Comparison of ENCODE assay signal across 23 cellular contexts in the genomic region with DNA sequence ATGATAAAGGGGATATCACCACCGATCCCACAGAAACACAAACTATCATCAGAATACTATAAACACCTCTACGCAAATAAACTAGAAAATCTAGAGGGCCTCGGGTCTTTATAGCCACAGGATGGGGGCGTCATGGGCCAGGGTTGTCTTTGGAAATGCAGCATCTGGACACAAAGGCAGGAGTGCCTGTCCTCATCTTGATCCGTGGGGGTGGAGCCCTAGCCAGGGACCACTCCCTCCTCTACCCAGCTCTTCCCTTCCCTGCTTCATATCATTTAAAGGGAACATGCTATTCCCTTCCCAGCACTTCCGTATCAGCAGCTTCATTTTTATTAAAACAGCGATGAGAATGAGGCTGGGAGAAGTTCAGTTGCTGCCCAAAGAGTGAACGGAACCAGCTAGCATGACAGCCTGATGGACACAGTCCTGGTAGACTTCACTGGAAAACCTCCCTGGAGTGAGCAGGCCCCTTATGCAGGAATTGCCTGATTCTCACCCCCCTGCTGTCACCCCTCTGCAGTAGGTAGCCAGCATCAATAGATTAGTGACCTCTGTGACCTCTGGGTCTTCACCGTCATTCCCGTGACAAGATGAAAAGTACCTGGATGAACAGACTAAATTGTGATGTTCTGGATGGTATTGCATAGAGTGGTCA.
"Had no signal": no experiment of that assay in that cellular context is flagged by ENCODE, and none has a peak within 500 bp of the region (broad histone marks: within the 10 kb centered on the region; RNA-seq: fewer than 3 reads in every experiment).

No MANE protein-coding gene starts in this region.

- H3K27ac ChIP-seq: adrenal gland, breast epithelium, coronary artery, neutrophil, parathyroid adenoma, testis, upper lobe of right lung had no signal

- H3K4me3 ChIP-seq: adrenal gland, breast epithelium, coronary artery, esophagus muscularis mucosa, gastroesophageal sphincter, heart left ventricle, smooth muscle cell, testis, upper lobe of right lung had no signal

- DNase-seq: activated B cell treated with CpG ODN at 0.5 μM for 24 hours; activated CD4-positive, alpha-beta memory T cell treated with anti-CD3 and anti-CD28 coated beads for 36 hours; activated CD4-positive, alpha-beta T cell treated with anti-CD3 and anti-CD28 coated beads for 4 hours; activated gamma-delta T cell treated with Interleukin-2 at 50 U/mL for 16 hours; activated T-cell treated with anti-CD3 and anti-CD28 coated beads for 4 hours; adrenal gland; heart left ventricle; mesenchymal stem cell; naive thymus-derived CD8-positive, alpha-beta T cell; stimulated activated CD4-positive, alpha-beta T cell treated with anti-CD3 and anti-CD28 coated beads, Interleukin-4, amount 100 ng/mL, for 24 hours; testis; upper lobe of right lung had no signal

- H3K9ac ChIP-seq: parathyroid adenoma had no signal

- H2AFZ ChIP-seq: parathyroid adenoma had no signal

- H3K4me1 ChIP-seq: adrenal gland, breast epithelium, gastroesophageal sphincter, heart left ventricle, parathyroid adenoma, testis, upper lobe of right lung had no signal

- H3K79me2 ChIP-seq: parathyroid adenoma had no signal

- ATAC-seq: activated naive CD4-positive, alpha-beta T cell treated with anti-CD3 and anti-CD28 coated beads, Interleukin-2, amount 50 U/mL, for 72 hours; gastroesophageal sphincter; heart left ventricle; naive thymus-derived CD8-positive, alpha-beta T cell; sciatic nerve; stimulated activated memory B cell treated with anti-CD40 and anti-IgM and Interleukin-4, amounts not matched to agents 10 μg/mL and 1 μg/mL and 100 μg/mL, for 72 hours; upper lobe of right lung had no signal

- H3K9me3 ChIP-seq: adrenal gland, breast epithelium, esophagus muscularis mucosa, gastroesophageal sphincter, neutrophil, testis, upper lobe of right lung had no signal

- H3K27me3 Mint-ChIP-seq: activated B cell treated with CpG ODN at 0.5 μM for 24 hours; activated CD4-positive, alpha-beta memory T cell treated with anti-CD3 and anti-CD28 coated beads for 36 hours; naive thymus-derived CD8-positive, alpha-beta T cell; stimulated activated memory B cell treated with anti-CD40 and anti-IgM and Interleukin-4, amounts not matched to agents 10 μg/mL and 1 μg/mL and 100 μg/mL, for 72 hours had no signal

- H3K4me1 Mint-ChIP-seq: activated B cell treated with CpG ODN at 0.5 μM for 24 hours; stimulated activated memory B cell treated with anti-CD40 and anti-IgM and Interleukin-4, amounts not matched to agents 10 μg/mL and 1 μg/mL and 100 μg/mL, for 72 hours had no signal

- H3K27ac Mint-ChIP-seq: activated B cell treated with CpG ODN at 0.5 μM for 24 hours; activated CD4-positive, alpha-beta memory T cell treated with anti-CD3 and anti-CD28 coated beads for 36 hours; activated T-helper 1 cell treated with anti-CD3 and anti-CD28 coated beads, Interleukin-12 subunit alpha, Interleukin-12 subunit beta, Interleukin-2, Interleukin-4 antibody, amounts not matched to agents 30 ng/mL and 10 ng/mL and 1 ng/mL, durations not matched to agents 14 hours and 24 hours and 36 hours; stimulated activated memory B cell treated with anti-CD40 and anti-IgM and Interleukin-4, amounts not matched to agents 10 μg/mL and 1 μg/mL and 100 μg/mL, for 72 hours had no signal

- H3K9me3 Mint-ChIP-seq: activated CD4-positive, alpha-beta memory T cell treated with anti-CD3 and anti-CD28 coated beads for 36 hours; activated naive CD4-positive, alpha-beta T cell treated with anti-CD3 and anti-CD28 coated beads, Interleukin-2, amount 50 U/mL, for 72 hours; activated T-helper 1 cell treated with anti-CD3 and anti-CD28 coated beads, Interleukin-12 subunit alpha, Interleukin-12 subunit beta, Interleukin-2, Interleukin-4 antibody, amounts not matched to agents 30 ng/mL and 10 ng/mL and 1 ng/mL, durations not matched to agents 14 hours and 24 hours and 36 hours; stimulated activated memory B cell treated with anti-CD40 and anti-IgM and Interleukin-4, amounts not matched to agents 10 μg/mL and 1 μg/mL and 100 μg/mL, for 72 hours had no signal

- H3K4me3 Mint-ChIP-seq: activated B cell treated with CpG ODN at 0.5 μM for 24 hours; activated CD4-positive, alpha-beta memory T cell treated with anti-CD3 and anti-CD28 coated beads for 36 hours; activated T-helper 1 cell treated with anti-CD3 and anti-CD28 coated beads, Interleukin-12 subunit alpha, Interleukin-12 subunit beta, Interleukin-2, Interleukin-4 antibody, amounts not matched to agents 30 ng/mL and 10 ng/mL and 1 ng/mL, durations not matched to agents 14 hours and 24 hours and 36 hours; naive thymus-derived CD8-positive, alpha-beta T cell; stimulated activated memory B cell treated with anti-CD40 and anti-IgM and Interleukin-4, amounts not matched to agents 10 μg/mL and 1 μg/mL and 100 μg/mL, for 72 hours had no signal

- H3K4me2 ChIP-seq: smooth muscle cell had no signal

- H3K36me3 ChIP-seq: adrenal gland, breast epithelium had no signal

- H3K27me3 ChIP-seq: adrenal gland, breast epithelium, esophagus muscularis mucosa, gastroesophageal sphincter, heart left ventricle, neutrophil, testis, upper lobe of right lung had no signal
